8 cellular contexts compared by ENCODE assay signal in the genomic region with DNA sequence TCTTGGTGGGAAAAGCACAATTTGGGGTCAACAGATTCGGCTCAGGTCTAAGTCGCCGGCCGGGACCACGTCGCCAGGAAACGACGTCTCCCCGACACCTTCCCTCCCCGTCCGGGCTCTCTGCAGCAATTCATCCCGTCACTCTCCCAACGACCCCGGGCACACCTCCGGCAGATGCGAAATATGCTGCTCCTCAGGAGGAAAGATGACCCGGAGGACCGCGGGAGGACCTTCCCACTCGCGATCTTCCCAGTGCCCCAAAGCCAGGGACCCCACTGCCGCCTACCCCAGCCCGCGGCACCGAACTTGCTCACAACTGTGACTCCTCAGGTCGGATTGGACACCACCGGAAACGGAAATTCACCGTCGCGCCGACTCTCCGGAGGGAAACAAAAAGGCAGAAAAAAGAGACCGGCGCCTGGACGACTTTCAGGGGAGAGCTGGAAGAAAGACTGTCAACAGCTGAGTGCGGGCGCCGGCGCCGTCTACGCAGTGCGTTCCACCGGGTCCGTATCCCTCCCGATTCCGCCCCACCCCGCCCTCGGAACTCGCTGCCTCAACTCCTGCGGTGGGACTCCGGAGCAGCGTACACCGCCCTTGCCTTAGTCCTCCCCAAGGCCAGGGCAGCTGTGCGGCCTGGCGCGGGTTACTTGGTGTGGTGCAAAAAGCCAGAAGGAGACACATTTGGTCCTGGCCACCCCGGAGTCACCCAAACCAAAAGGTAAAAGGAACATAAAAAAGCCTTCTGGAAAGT.
DNase-seq lines count a peak whose midpoint lies in the region; TF ChIP-seq lines count a peak whose summit lies in the region.

No MANE protein-coding gene starts in this region.

- H3K4me3 Mint-ChIP-seq in nephron progenitor cell: peak overlapping the region; percentile 99
- peak overlapping the region; percentile 98 for H3K4me3 Mint-ChIP-seq in stimulated activated naive CD8-positive, alpha-beta T cell treated with anti-CD3 and anti-CD28 coated beads, Interleukin-15, Interleukin-2, amounts not matched to agents 100 ng/mL and 50 ng/mL, for 24 hours

- no peaks in the 10 kb centered on the region for H3K27me3 Mint-ChIP-seq in nephron progenitor cell (ENCODE audit: low read depth, poor library complexity)
- no peaks in the 10 kb centered on the region for H3K27me3 Mint-ChIP-seq in stimulated activated naive CD8-positive, alpha-beta T cell treated with anti-CD3 and anti-CD28 coated beads, Interleukin-15, Interleukin-2, amounts not matched to agents 100 ng/mL and 50 ng/mL, for 24 hours

- no peaks in the 10 kb centered on the region for H3K9me3 Mint-ChIP-seq in nephron progenitor cell
- H3K9me3 Mint-ChIP-seq in stimulated activated naive CD8-positive, alpha-beta T cell treated with anti-CD3 and anti-CD28 coated beads, Interleukin-15, Interleukin-2, amounts not matched to agents 100 ng/mL and 50 ng/mL, for 24 hours: no peaks in the 10 kb centered on the region

- peak; percentile 95 for DNase-seq in EL
- DNase-seq in GOT3 (lab: John Stamatoyannopoulos, UW): peak; percentile 62
- DNase-seq in LoVo (ENCODE audit: low spot score): peak; percentile 89
- peak; percentile 63 to 72 for DNase-seq in SHP77 (lab: John Stamatoyannopoulos, UW)
- DNase-seq in activated gamma-delta T cell (lab: John Stamatoyannopoulos, UW): peak; percentile 48
- peak; percentile 67 for DNase-seq in fibroblast of the conjunctiva (ENCODE audit: low read depth)
- peak; percentile 87 for DNase-seq in nephron progenitor cell

- H3K36me3 Mint-ChIP-seq in nephron progenitor cell (ENCODE audit: low read depth): peaks cover 24% of the 10 kb centered on the region
- H3K36me3 Mint-ChIP-seq in stimulated activated naive CD8-positive, alpha-beta T cell treated with anti-CD3 and anti-CD28 coated beads, Interleukin-15, Interleukin-2, amounts not matched to agents 100 ng/mL and 50 ng/mL, for 24 hours (ENCODE audit: low read depth): peaks cover 24% of the 10 kb centered on the region

- no peak for TF ChIP-seq CTCF in nephron progenitor cell (IDR thresholded peaks at IDR 0.05)

- peaks cover 12% of the 10 kb centered on the region for H3K4me1 Mint-ChIP-seq in nephron progenitor cell
- peaks cover 14% of the 10 kb centered on the region for H3K4me1 Mint-ChIP-seq in stimulated activated naive CD8-positive, alpha-beta T cell treated with anti-CD3 and anti-CD28 coated beads, Interleukin-15, Interleukin-2, amounts not matched to agents 100 ng/mL and 50 ng/mL, for 24 hours (ENCODE audit: low read depth)

- peak overlapping the region; percentile 99 for H3K27ac Mint-ChIP-seq in nephron progenitor cell
- peak overlapping the region; percentile 99 for H3K27ac Mint-ChIP-seq in stimulated activated naive CD8-positive, alpha-beta T cell treated with anti-CD3 and anti-CD28 coated beads, Interleukin-15, Interleukin-2, amounts not matched to agents 100 ng/mL and 50 ng/mL, for 24 hours

Comparison
In these comparisons a context has a peak if more than half of its experiments do, and no peak if none do; other contexts are left out.
1. Peak in every context shown above with its lines: DNase-seq.